In genomic region chr22:33923033-33923432, GRCh38 we compare ENCODE assay signal across 10 cellular contexts. TPM values are rescaled to one million over a fixed set of nuclear protein-coding genes. Genes with fewer than 3 reads are reported as not detected.
DNase-seq lines count a peak whose midpoint lies in the region; ATAC-seq and TF ChIP-seq lines count a peak whose summit lies in the region.
"Had no signal": no experiment of that assay in that cellular context is flagged by ENCODE, and none has a peak within 500 bp of the region (broad histone marks: within the 10 kb centered on the region; RNA-seq: fewer than 3 reads in every experiment).

No MANE protein-coding gene starts in this region.

- TF ChIP-seq CTCF in OCI-LY3 (IDR thresholded peaks at IDR 0.05; ENCODE audit: low read depth, low read length), result no peak
- no peak for TF ChIP-seq CTCF in esophagus muscularis mucosa (IDR thresholded peaks at IDR 0.05)
- no peak for TF ChIP-seq CTCF in BE2C (IDR thresholded peaks at IDR 0.05; ENCODE audit: low read depth, low read length)

- H3K4me3 Mint-ChIP-seq in CD4-positive, CD25-positive, alpha-beta regulatory T cell, result peak overlapping the region; percentile 53 to 81 (median 79)

- peaks cover 0 to 24% (median 7%) of the 10 kb centered on the region in 4 donors for H3K4me1 Mint-ChIP-seq in CD4-positive, CD25-positive, alpha-beta regulatory T cell

- H3K27me3 ChIP-seq in CD4-positive, CD25-positive, alpha-beta regulatory T cell (ENCODE audit: control insufficient read depth, insufficient read depth, low read length), result peaks cover 32% of the 10 kb centered on the region
- H3K27me3 ChIP-seq in OCI-LY3 (ENCODE audit: low read depth, low read length) (peaks cover 51% of the 10 kb centered on the region), esophagus muscularis mucosa (no peaks in the 10 kb centered on the region), neuron (ENCODE audit: insufficient read depth, low read length) (no peaks in the 10 kb centered on the region), BE2C (peaks cover 42% of the 10 kb centered on the region)

- H3K27me3 Mint-ChIP-seq in CD4-positive, CD25-positive, alpha-beta regulatory T cell, result peaks cover 55% of the 10 kb centered on the region

- H3K9ac ChIP-seq in OCI-LY3 (ENCODE audit: low read length), result no peak overlapping the region

- TF ChIP-seq EP300 in esophagus muscularis mucosa (IDR thresholded peaks at IDR 0.05), result no peak

- H3K36me3 Mint-ChIP-seq in CD4-positive, CD25-positive, alpha-beta regulatory T cell, result no peaks in the 10 kb centered on the region

- intact Hi-C loops in esophagus muscularis mucosa (cut with DNase I), result loop anchor here (10.0 kb wide), 1 partner anchor 198 kb away; no protein-coding TSS in a partner anchor

- no peak overlapping the region for H2AFZ ChIP-seq in OCI-LY3 (ENCODE audit: low read depth, low read length)
- no peak overlapping the region for H2AFZ ChIP-seq in neuron (ENCODE audit: low read depth, low read length)

- peaks cover 22% of the 10 kb centered on the region for H3K79me2 ChIP-seq in OCI-LY3 (ENCODE audit: low read length)

- H4K20me1 ChIP-seq in OCI-LY3 (ENCODE audit: insufficient read depth, low read length), result peaks cover 13% of the 10 kb centered on the region

- peaks cover 0 to 7% (median 0%) of the 10 kb centered on the region in 7 donors for H3K9me3 Mint-ChIP-seq in CD4-positive, CD25-positive, alpha-beta regulatory T cell

- H3K4me2 ChIP-seq in OCI-LY3 (ENCODE audit: low read length), result peak overlapping the region; percentile 71

- ATAC-seq in CD4-positive, CD25-positive, alpha-beta regulatory T cell (ENCODE audit: low read depth in 2 of 2), result no peak
- no peak for ATAC-seq in HG02840 (IDR thresholded peaks at IDR 0.05; ENCODE audit: low FRiP score, unreplicated experiment)

- no peak for TF ChIP-seq POLR2A in esophagus muscularis mucosa (IDR thresholded peaks at IDR 0.05; ENCODE audit: low read depth)

- no peaks in the 10 kb centered on the region for H3K36me3 ChIP-seq in CD4-positive, CD25-positive, alpha-beta regulatory T cell (ENCODE audit: control insufficient read depth, insufficient read depth, low read length)
- H3K36me3 ChIP-seq in OCI-LY3 (replicated peaks; ENCODE audit: low read depth, low read length) (peaks cover 3% of the 10 kb centered on the region), esophagus muscularis mucosa (no peaks in the 10 kb centered on the region), neuron (ENCODE audit: insufficient read depth, low read length) (no peaks in the 10 kb centered on the region), BE2C (no peaks in the 10 kb centered on the region)

- DNase-seq in CD4-positive, CD25-positive, alpha-beta regulatory T cell, result no peak
- no peak for DNase-seq in esophagus muscularis mucosa (ENCODE audit: extremely low spot score)
- DNase-seq in BE2C, result no peak
- no peak for DNase-seq in SW 1271 (lab: John Stamatoyannopoulos, UW)
- no peak for DNase-seq in activated CD4-positive, CD25-positive, alpha-beta regulatory T cell treated with anti-CD3 and anti-CD28 coated beads, Interleukin-2, amount 50 U/mL, for 72 hours

- H3K9me3 ChIP-seq in CD4-positive, CD25-positive, alpha-beta regulatory T cell (ENCODE audit: control insufficient read depth in 2 of 2, low read length in 2 of 2), result no peaks in the 10 kb centered on the region
- H3K9me3 ChIP-seq in OCI-LY3 (ENCODE audit: insufficient read depth, low read length) (no peaks in the 10 kb centered on the region), esophagus muscularis mucosa (no peaks in the 10 kb centered on the region), neuron (ENCODE audit: low read length) (no peaks in the 10 kb centered on the region), BE2C (no peaks in the 10 kb centered on the region)

- H3K27ac Mint-ChIP-seq in CD4-positive, CD25-positive, alpha-beta regulatory T cell, result no peak overlapping the region

- H3K4me1 ChIP-seq in CD4-positive, CD25-positive, alpha-beta regulatory T cell (ENCODE audit: control insufficient read depth, insufficient read depth, low read length, poor library complexity, severe bottlenecking), result peaks cover 19% of the 10 kb centered on the region
- H3K4me1 ChIP-seq in OCI-LY3 (ENCODE audit: low read length) (peaks cover 23% of the 10 kb centered on the region), esophagus muscularis mucosa (peaks cover 19 to 42% (median 35%) of the 10 kb centered on the region in 4 donors), neuron (ENCODE audit: insufficient read depth, low read length) (peaks cover 28% of the 10 kb centered on the region), BE2C (no peaks in the 10 kb centered on the region)

- WGBS in esophagus muscularis mucosa, result 4% methylated on average over 5 of the region's 5 CpGs

- no peak overlapping the region for H3K27ac ChIP-seq in CD4-positive, CD25-positive, alpha-beta regulatory T cell (ENCODE audit: insufficient read depth, low read length, poor library complexity, severe bottlenecking)
- no peak overlapping the region for H3K27ac ChIP-seq in OCI-LY3 (ENCODE audit: low read length)
- H3K27ac ChIP-seq in esophagus muscularis mucosa (replicated peaks in 1 of 4), result peak overlapping the region; percentile 88 to 92 (median 90)
- H3K27ac ChIP-seq: epithelial cell of prostate, HL-60 had no signal

- peak overlapping the region; percentile 39 for H3K4me3 ChIP-seq in CD4-positive, CD25-positive, alpha-beta regulatory T cell (ENCODE audit: low read depth, low read length)
- H3K4me3 ChIP-seq in OCI-LY3 (ENCODE audit: low read length) (peak overlapping the region; percentile 94), esophagus muscularis mucosa (peak overlapping the region; percentile 70 to 95 (median 85)), neuron (ENCODE audit: low read length) (peak overlapping the region; percentile 74), BE2C (ENCODE audit: low read depth, low read length) (no peak overlapping the region)

RNA-seq across cellular contexts. Expression of gene LARGE1, which starts 2.8 kb away (rescaled TPM):
- not detected for total RNA-seq in CD4-positive, CD25-positive, alpha-beta regulatory T cell
- not detected for polyA plus RNA-seq in CD4-positive, CD25-positive, alpha-beta regulatory T cell
- 10 to 100 TPM; 29.9 to 48.4 (median 32.4) TPM for total RNA-seq in esophagus muscularis mucosa
- polyA plus RNA-seq in BE2C (2012; ENCODE audit: insufficient read depth, insufficient read length, low read depth), result 0.32 TPM

Comparison
In these comparisons a context has a peak if more than half of its experiments do, and no peak if none do; other contexts are left out.
1. H3K27ac ChIP-seq: peak in esophagus muscularis mucosa (4 of 4); none in CD4-positive, CD25-positive, alpha-beta regulatory T cell (single experiment) and OCI-LY3 (single experiment).
2. RNA of gene LARGE1, which starts 2.8 kb away (total RNA-seq): 29.9 to 48.4 TPM in esophagus muscularis mucosa; not detected in CD4-positive, CD25-positive, alpha-beta regulatory T cell (single experiment); every median in the first group is over 10 times any median in the second.